Comparison of ENCODE assay signal across 20 cellular contexts in genomic region chr7:138074540-138074939, GRCh38. TPM values are rescaled to one million over a fixed set of nuclear protein-coding genes. Genes with fewer than 3 reads are reported as not detected.
"Had no signal": no experiment of that assay in that cellular context is flagged by ENCODE, and none has a peak within 500 bp of the region (broad histone marks: within the 10 kb centered on the region; RNA-seq: fewer than 3 reads in every experiment).

No MANE protein-coding gene starts in this region.

- H3K36me3 Mint-ChIP-seq: natural killer cell had no signal

- H3K9me3 ChIP-seq: thyroid gland, upper lobe of left lung, uterus had no signal

- H3K36me3 ChIP-seq: heart right ventricle, thyroid gland, upper lobe of left lung, uterus had no signal

- H3K27ac ChIP-seq: heart right ventricle, thyroid gland, upper lobe of left lung, uterus had no signal

- H3K4me3 Mint-ChIP-seq: effector memory CD8-positive, alpha-beta T cell; natural killer cell; neural crest cell had no signal

- H3K4me3 ChIP-seq: heart right ventricle, mucosa of descending colon, thyroid gland, upper lobe of left lung, uterus had no signal

- H3K27ac Mint-ChIP-seq: effector memory CD8-positive, alpha-beta T cell; natural killer cell had no signal

- H3K27me3 ChIP-seq: heart right ventricle, thyroid gland, upper lobe of left lung, uterus had no signal

- DNase-seq: cortex of kidney; effector memory CD8-positive, alpha-beta T cell; foreskin melanocyte; heart right ventricle; hypothalamus; kidney glomerular epithelial cell; mucosa of descending colon; natural killer cell; posterior cingulate gyrus; right cardiac atrium; small intestine; stimulated activated CD4-positive, alpha-beta T cell treated with anti-CD3 and anti-CD28 coated beads, Interleukin-12 subunit alpha, Interleukin-12 subunit beta, amount 100 ng/mL, for 4 hours; stimulated activated naive CD4-positive, alpha-beta T cell treated with Interleukin-2 at 50 U/mL for 16 hours; thyroid gland; upper lobe of left lung; uterus had no signal

- ATAC-seq: effector memory CD8-positive, alpha-beta T cell; heart right ventricle; mucosa of descending colon; natural killer cell; right cardiac atrium had no signal

- H3K4me1 Mint-ChIP-seq: natural killer cell, neural crest cell had no signal

- H3K4me1 ChIP-seq: heart right ventricle, thyroid gland, upper lobe of left lung, uterus had no signal

RNA-seq across cellular contexts. Expression of gene AKR1D1, which starts 1.7 kb away (rescaled TPM):
- total RNA-seq: heart right ventricle, lung microvascular endothelial cell, mucosa of descending colon, natural killer cell, neural crest cell, osteocyte, right cardiac atrium, thyroid gland, uterus had no signal
- polyA plus RNA-seq: esophagus, heart right ventricle, right cardiac atrium, small intestine had no signal
